1 cellular context compared by ENCODE assay signal in the genomic region with DNA sequence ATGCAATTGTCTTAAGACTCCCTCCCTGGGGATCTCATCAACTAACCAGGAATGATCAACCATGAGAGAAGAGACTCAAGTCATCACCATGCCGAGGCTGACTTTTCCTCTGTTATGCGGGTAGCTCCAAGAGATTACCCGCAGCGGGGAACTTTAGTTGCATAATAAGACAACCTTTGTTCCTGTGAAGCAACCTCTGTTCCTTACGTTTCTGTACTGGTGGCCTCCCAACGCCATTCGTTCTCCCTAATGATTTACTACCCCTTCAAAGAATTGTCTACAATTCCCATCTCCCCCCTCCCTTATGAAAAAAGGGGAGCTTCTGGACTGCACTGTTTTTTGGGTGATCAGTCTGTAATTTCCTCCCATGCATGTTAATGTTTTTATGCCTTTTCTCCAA.
TF ChIP-seq lines count a peak whose summit lies in the region.

No MANE protein-coding gene starts in this region.

TF ChIP-seq in HepG2, 621 proteins besides CTCF, POLR2A, EP300 and RAD21 (continued from another document):
- TF ChIP-seq, protein P1, sequence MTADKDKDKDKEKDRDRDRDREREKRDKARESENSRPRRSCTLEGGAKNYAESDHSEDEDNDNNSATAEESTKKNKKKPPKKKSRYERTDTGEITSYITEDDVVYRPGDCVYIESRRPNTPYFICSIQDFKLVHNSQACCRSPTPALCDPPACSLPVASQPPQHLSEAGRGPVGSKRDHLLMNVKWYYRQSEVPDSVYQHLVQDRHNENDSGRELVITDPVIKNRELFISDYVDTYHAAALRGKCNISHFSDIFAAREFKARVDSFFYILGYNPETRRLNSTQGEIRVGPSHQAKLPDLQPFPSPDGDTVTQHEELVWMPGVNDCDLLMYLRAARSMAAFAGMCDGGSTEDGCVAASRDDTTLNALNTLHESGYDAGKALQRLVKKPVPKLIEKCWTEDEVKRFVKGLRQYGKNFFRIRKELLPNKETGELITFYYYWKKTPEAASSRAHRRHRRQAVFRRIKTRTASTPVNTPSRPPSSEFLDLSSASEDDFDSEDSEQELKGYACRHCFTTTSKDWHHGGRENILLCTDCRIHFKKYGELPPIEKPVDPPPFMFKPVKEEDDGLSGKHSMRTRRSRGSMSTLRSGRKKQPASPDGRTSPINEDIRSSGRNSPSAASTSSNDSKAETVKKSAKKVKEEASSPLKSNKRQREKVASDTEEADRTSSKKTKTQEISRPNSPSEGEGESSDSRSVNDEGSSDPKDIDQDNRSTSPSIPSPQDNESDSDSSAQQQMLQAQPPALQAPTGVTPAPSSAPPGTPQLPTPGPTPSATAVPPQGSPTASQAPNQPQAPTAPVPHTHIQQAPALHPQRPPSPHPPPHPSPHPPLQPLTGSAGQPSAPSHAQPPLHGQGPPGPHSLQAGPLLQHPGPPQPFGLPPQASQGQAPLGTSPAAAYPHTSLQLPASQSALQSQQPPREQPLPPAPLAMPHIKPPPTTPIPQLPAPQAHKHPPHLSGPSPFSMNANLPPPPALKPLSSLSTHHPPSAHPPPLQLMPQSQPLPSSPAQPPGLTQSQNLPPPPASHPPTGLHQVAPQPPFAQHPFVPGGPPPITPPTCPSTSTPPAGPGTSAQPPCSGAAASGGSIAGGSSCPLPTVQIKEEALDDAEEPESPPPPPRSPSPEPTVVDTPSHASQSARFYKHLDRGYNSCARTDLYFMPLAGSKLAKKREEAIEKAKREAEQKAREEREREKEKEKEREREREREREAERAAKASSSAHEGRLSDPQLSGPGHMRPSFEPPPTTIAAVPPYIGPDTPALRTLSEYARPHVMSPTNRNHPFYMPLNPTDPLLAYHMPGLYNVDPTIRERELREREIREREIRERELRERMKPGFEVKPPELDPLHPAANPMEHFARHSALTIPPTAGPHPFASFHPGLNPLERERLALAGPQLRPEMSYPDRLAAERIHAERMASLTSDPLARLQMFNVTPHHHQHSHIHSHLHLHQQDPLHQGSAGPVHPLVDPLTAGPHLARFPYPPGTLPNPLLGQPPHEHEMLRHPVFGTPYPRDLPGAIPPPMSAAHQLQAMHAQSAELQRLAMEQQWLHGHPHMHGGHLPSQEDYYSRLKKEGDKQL (CRISPR knock-in tag; IDR thresholded peaks at IDR 0.05; ENCODE audit: low read depth), result no peak
- TF ChIP-seq HDAC2 (CRISPR knock-in tag; IDR thresholded peaks at IDR 0.05), result peak; percentile 66
- no peak for TF ChIP-seq GPN1 (CRISPR knock-in tag; IDR thresholded peaks at IDR 0.05; ENCODE audit: borderline replicate concordance)
- peak; percentile 68; the same call in 1 of the 2 replicates for TF ChIP-seq HOXA3 (CRISPR knock-in tag; IDR thresholded peaks at IDR 0.05)
- peak; percentile 96 for TF ChIP-seq HNF4A (CRISPR knock-in tag; IDR thresholded peaks at IDR 0.05)
- TF ChIP-seq, protein P2, sequence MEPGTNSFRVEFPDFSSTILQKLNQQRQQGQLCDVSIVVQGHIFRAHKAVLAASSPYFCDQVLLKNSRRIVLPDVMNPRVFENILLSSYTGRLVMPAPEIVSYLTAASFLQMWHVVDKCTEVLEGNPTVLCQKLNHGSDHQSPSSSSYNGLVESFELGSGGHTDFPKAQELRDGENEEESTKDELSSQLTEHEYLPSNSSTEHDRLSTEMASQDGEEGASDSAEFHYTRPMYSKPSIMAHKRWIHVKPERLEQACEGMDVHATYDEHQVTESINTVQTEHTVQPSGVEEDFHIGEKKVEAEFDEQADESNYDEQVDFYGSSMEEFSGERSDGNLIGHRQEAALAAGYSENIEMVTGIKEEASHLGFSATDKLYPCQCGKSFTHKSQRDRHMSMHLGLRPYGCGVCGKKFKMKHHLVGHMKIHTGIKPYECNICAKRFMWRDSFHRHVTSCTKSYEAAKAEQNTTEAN (CRISPR knock-in tag; conservative IDR thresholded peaks at IDR 0.05), result no peak
- TF ChIP-seq MAZ (IDR thresholded peaks at IDR 0.05; ENCODE audit: borderline replicate concordance, low read depth, low read length), result no peak
- TF ChIP-seq MAZ (CRISPR knock-in tag; IDR thresholded peaks at IDR 0.05; ENCODE audit: low read depth), result peak; percentile 55
- TF ChIP-seq ZNF232 (CRISPR knock-in tag; IDR thresholded peaks at IDR 0.05; ENCODE audit: borderline replicate concordance), result peak; percentile 46; the same call in 1 of the 2 replicates
- peak; percentile 66; the same call in 1 of the 2 replicates for TF ChIP-seq HOXD1 (CRISPR knock-in tag; IDR thresholded peaks at IDR 0.05)
- TF ChIP-seq ETV5 (CRISPR knock-in tag; IDR thresholded peaks at IDR 0.05; ENCODE audit: borderline replicate concordance), result peak; percentile 53; the same call in 1 of the 2 replicates
- no peak for TF ChIP-seq SMARCE1 (IDR thresholded peaks at IDR 0.05; ENCODE audit: borderline replicate concordance)
- peak; percentile 49; the same call in 1 of the 2 replicates for TF ChIP-seq PRDM10 (CRISPR knock-in tag; IDR thresholded peaks at IDR 0.05; ENCODE audit: low read depth)
- TF ChIP-seq RXRB (CRISPR knock-in tag; IDR thresholded peaks at IDR 0.05; ENCODE audit: borderline replicate concordance), result peak; percentile 63
- peak; percentile 43; the same call in 1 of the 2 replicates for TF ChIP-seq FOXA3 (CRISPR knock-in tag; IDR thresholded peaks at IDR 0.05)
- 0 out of 2 replicates have a peak, but pooled peaks have one; percentile 67 for TF ChIP-seq ZNF557 (CRISPR knock-in tag; IDR thresholded peaks at IDR 0.05)
- TF ChIP-seq, protein P3, sequence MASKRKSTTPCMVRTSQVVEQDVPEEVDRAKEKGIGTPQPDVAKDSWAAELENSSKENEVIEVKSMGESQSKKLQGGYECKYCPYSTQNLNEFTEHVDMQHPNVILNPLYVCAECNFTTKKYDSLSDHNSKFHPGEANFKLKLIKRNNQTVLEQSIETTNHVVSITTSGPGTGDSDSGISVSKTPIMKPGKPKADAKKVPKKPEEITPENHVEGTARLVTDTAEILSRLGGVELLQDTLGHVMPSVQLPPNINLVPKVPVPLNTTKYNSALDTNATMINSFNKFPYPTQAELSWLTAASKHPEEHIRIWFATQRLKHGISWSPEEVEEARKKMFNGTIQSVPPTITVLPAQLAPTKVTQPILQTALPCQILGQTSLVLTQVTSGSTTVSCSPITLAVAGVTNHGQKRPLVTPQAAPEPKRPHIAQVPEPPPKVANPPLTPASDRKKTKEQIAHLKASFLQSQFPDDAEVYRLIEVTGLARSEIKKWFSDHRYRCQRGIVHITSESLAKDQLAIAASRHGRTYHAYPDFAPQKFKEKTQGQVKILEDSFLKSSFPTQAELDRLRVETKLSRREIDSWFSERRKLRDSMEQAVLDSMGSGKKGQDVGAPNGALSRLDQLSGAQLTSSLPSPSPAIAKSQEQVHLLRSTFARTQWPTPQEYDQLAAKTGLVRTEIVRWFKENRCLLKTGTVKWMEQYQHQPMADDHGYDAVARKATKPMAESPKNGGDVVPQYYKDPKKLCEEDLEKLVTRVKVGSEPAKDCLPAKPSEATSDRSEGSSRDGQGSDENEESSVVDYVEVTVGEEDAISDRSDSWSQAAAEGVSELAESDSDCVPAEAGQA (IDR thresholded peaks at IDR 0.05; ENCODE audit: low read depth), result peak; percentile 23; the same call in 1 of the 2 replicates
- TF ChIP-seq, protein P3 (CRISPR knock-in tag; IDR thresholded peaks at IDR 0.05; ENCODE audit: borderline replicate concordance), result no peak
- TF ChIP-seq ZNF205 (CRISPR knock-in tag; IDR thresholded peaks at IDR 0.05), result no peak
- TF ChIP-seq CBX5 (CRISPR knock-in tag; IDR thresholded peaks at IDR 0.05; ENCODE audit: borderline replicate concordance), result no peak
- 0 out of 2 replicates have a peak, but pooled peaks have one; percentile 25 for TF ChIP-seq CBFB (CRISPR knock-in tag; IDR thresholded peaks at IDR 0.05)
- no peak for TF ChIP-seq ZNF816 (CRISPR knock-in tag; IDR thresholded peaks at IDR 0.05; ENCODE audit: borderline replicate concordance)
- peak; percentile 57; the same call in 1 of the 2 replicates for TF ChIP-seq MED1 (CRISPR knock-in tag; IDR thresholded peaks at IDR 0.05)
- peak; percentile 61; the same call in 1 of the 2 replicates for TF ChIP-seq FOXJ3 (CRISPR knock-in tag; IDR thresholded peaks at IDR 0.05; ENCODE audit: borderline replicate concordance)
- peak; percentile 46; the same call in 1 of the 2 replicates for TF ChIP-seq ZBTB7B (CRISPR knock-in tag; IDR thresholded peaks at IDR 0.05)
- TF ChIP-seq ZNF747 (CRISPR knock-in tag; IDR thresholded peaks at IDR 0.05; ENCODE audit: borderline replicate concordance), result peak; percentile 80
- no peak for TF ChIP-seq ZNF746 (CRISPR knock-in tag; IDR thresholded peaks at IDR 0.05)
- no peak for TF ChIP-seq XRCC5 (optimal IDR thresholded peaks at IDR 0.05; ENCODE audit: low read length)
- TF ChIP-seq TARDBP (CRISPR knock-in tag; IDR thresholded peaks at IDR 0.05), result no peak
- no peak for TF ChIP-seq ZNF12 (CRISPR knock-in tag; IDR thresholded peaks at IDR 0.05)
- TF ChIP-seq, protein P4, sequence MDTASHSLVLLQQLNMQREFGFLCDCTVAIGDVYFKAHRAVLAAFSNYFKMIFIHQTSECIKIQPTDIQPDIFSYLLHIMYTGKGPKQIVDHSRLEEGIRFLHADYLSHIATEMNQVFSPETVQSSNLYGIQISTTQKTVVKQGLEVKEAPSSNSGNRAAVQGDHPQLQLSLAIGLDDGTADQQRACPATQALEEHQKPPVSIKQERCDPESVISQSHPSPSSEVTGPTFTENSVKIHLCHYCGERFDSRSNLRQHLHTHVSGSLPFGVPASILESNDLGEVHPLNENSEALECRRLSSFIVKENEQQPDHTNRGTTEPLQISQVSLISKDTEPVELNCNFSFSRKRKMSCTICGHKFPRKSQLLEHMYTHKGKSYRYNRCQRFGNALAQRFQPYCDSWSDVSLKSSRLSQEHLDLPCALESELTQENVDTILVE (CRISPR knock-in tag; IDR thresholded peaks at IDR 0.05), result peak; percentile 59; the same call in 1 of the 2 replicates
- TF ChIP-seq HNRNPL (IDR thresholded peaks at IDR 0.05; ENCODE audit: low read depth, low read length), result no peak
